ENCODE assay signal across 1 cellular context in genomic region chr11:74493816-74494630, GRCh38.
TF ChIP-seq lines count a peak whose summit lies in the region.

No MANE protein-coding gene starts in this region.

TF ChIP-seq in HepG2, 621 proteins besides CTCF, POLR2A, EP300 and RAD21 (continued from another document):
- TF ChIP-seq PRDM15 (CRISPR knock-in tag; IDR thresholded peaks at IDR 0.05) (0 out of 2 replicates have a peak, but pooled peaks have one; percentile 62), ZNF18 (CRISPR knock-in tag; IDR thresholded peaks at IDR 0.05; ENCODE audit: insufficient replicate concordance) (peak; percentile 52), MAZ (IDR thresholded peaks at IDR 0.05; ENCODE audit: borderline replicate concordance, low read depth, low read length) (no peak), MAZ (CRISPR knock-in tag; IDR thresholded peaks at IDR 0.05; ENCODE audit: low read depth) (no peak), PBX3 (CRISPR knock-in tag; IDR thresholded peaks at IDR 0.05; ENCODE audit: borderline replicate concordance) (no peak), TEAD3 (CRISPR knock-in tag; optimal IDR thresholded peaks at IDR 0.05; ENCODE audit: borderline replicate concordance) (no peak), ZNF350 (CRISPR knock-in tag; IDR thresholded peaks at IDR 0.05; ENCODE audit: borderline replicate concordance, low read depth) (0 out of 2 replicates have a peak, but pooled peaks have one; percentile 10), ZNF432 (CRISPR knock-in tag; IDR thresholded peaks at IDR 0.05; ENCODE audit: borderline replicate concordance) (no peak), ZNF674 (CRISPR knock-in tag; IDR thresholded peaks at IDR 0.05; ENCODE audit: low read depth) (0 out of 2 replicates have a peak, but pooled peaks have one; percentile 4), ZNF839 (CRISPR knock-in tag; IDR thresholded peaks at IDR 0.05; ENCODE audit: borderline replicate concordance) (no peak), ZNF563 (CRISPR knock-in tag; IDR thresholded peaks at IDR 0.05) (no peak), HNF4A (CRISPR knock-in tag; IDR thresholded peaks at IDR 0.05) (no peak), SATB2 (CRISPR knock-in tag; IDR thresholded peaks at IDR 0.05) (no peak), PCBP2 (optimal IDR thresholded peaks at IDR 0.05; ENCODE audit: low read depth, low read length, poor library complexity, severe bottlenecking) (no peak)
